ENCODE assay signal across 15 cellular contexts in genomic region chr2:175445276-175445675, GRCh38.
"Had no signal": no experiment of that assay in that cellular context is flagged by ENCODE, and none has a peak within 500 bp of the region (broad histone marks: within the 10 kb centered on the region; RNA-seq: fewer than 3 reads in every experiment).

No MANE protein-coding gene starts in this region.

- H3K4me3 ChIP-seq: right atrium auricular region, tibial nerve had no signal

- H3K4me1 Mint-ChIP-seq: immature natural killer cell had no signal

- H3K36me3 ChIP-seq: right atrium auricular region, tibial nerve had no signal

- H3K27ac Mint-ChIP-seq: activated T-helper 2 cell treated with anti-CD3 and anti-CD28 coated beads, Interferon-gamma antibody, Interleukin-2, Interleukin-4, amounts not matched to agents 10 μg/mL and 5 μg/mL and 100 μg/mL, durations not matched to agents 14 hours and 24 hours and 36 hours; dendritic cell treated with granulocyte-macrophage colony-stimulating factor and Interleukin-4, amounts not matched to agents 40 ng/mL and 50 ng/mL, for 4 days; effector memory CD8-positive, alpha-beta T cell; immature natural killer cell; natural killer cell treated with Interleukin-12 subunit alpha and Interleukin-12 subunit beta and Interleukin-15 and Interleukin-18, amount 100 ng/mL, for 72 hours had no signal

- DNase-seq: activated naive CD4-positive, alpha-beta T cell treated with anti-CD3 and anti-CD28 coated beads, Interleukin-2, amount 50 U/mL, for 16 hours; effector memory CD8-positive, alpha-beta T cell; foreskin melanocyte; immature natural killer cell; mesenchymal stem cell; nucleus accumbens; posterior cingulate gyrus; small intestine; stimulated activated CD4-positive, alpha-beta T cell treated with anti-CD3 and anti-CD28 coated beads, Interleukin-4, amount 100 ng/mL, for 24 hours; stimulated activated naive CD4-positive, alpha-beta T cell had no signal

- H3K4me1 ChIP-seq: right atrium auricular region, tibial nerve had no signal

- H3K27me3 Mint-ChIP-seq: dendritic cell treated with granulocyte-macrophage colony-stimulating factor and Interleukin-4, amounts not matched to agents 40 ng/mL and 50 ng/mL, for 4 days had no signal

- H3K36me3 Mint-ChIP-seq: immature natural killer cell; natural killer cell treated with Interleukin-12 subunit alpha and Interleukin-12 subunit beta and Interleukin-15 and Interleukin-18, amount 100 ng/mL, for 72 hours had no signal

- H3K9me3 Mint-ChIP-seq: activated T-helper 2 cell treated with anti-CD3 and anti-CD28 coated beads, Interferon-gamma antibody, Interleukin-2, Interleukin-4, amounts not matched to agents 10 μg/mL and 5 μg/mL and 100 μg/mL, durations not matched to agents 14 hours and 24 hours and 36 hours; dendritic cell treated with granulocyte-macrophage colony-stimulating factor and Interleukin-4, amounts not matched to agents 40 ng/mL and 50 ng/mL, for 4 days; effector memory CD8-positive, alpha-beta T cell; immature natural killer cell; natural killer cell treated with Interleukin-12 subunit alpha and Interleukin-12 subunit beta and Interleukin-15 and Interleukin-18, amount 100 ng/mL, for 72 hours had no signal

- H3K9me3 ChIP-seq: right atrium auricular region, tibial nerve had no signal

- H3K4me3 Mint-ChIP-seq: dendritic cell treated with granulocyte-macrophage colony-stimulating factor and Interleukin-4, amounts not matched to agents 40 ng/mL and 50 ng/mL, for 4 days; effector memory CD8-positive, alpha-beta T cell; immature natural killer cell; natural killer cell treated with Interleukin-12 subunit alpha and Interleukin-12 subunit beta and Interleukin-15 and Interleukin-18, amount 100 ng/mL, for 72 hours had no signal

- H3K27ac ChIP-seq: right atrium auricular region, tibial nerve had no signal

- H3K27me3 ChIP-seq: right atrium auricular region, tibial nerve had no signal
